Comparison of ENCODE assay signal across 15 cellular contexts in genomic region chr6:157159339-157159738, GRCh38.
DNase-seq lines count a peak whose midpoint lies in the region; ATAC-seq and TF ChIP-seq lines count a peak whose summit lies in the region.
"Had no signal": no experiment of that assay in that cellular context is flagged by ENCODE, and none has a peak within 500 bp of the region (broad histone marks: within the 10 kb centered on the region; RNA-seq: fewer than 3 reads in every experiment).

No MANE protein-coding gene starts in this region.

- H2BK15ac ChIP-seq in IMR-90 (ENCODE audit: low read depth, low read length), result no peak overlapping the region

- no peak for ATAC-seq in CD4-positive, alpha-beta T cell (ENCODE audit: poor library complexity)
- ATAC-seq in IMR-90 (ENCODE audit: low read depth) (no peak), gastroesophageal sphincter (no peak), HG02763 (IDR thresholded peaks at IDR 0.05; ENCODE audit: unreplicated experiment) (no peak)

- no peaks in the 10 kb centered on the region for H3K27me3 ChIP-seq in CD4-positive, alpha-beta T cell (ENCODE audit: control insufficient read depth, insufficient read depth, low read length)
- H3K27me3 ChIP-seq in IMR-90 (ENCODE audit: control insufficient read depth, insufficient read depth, low read length) (no peaks in the 10 kb centered on the region), gastroesophageal sphincter (no peaks in the 10 kb centered on the region)
- H3K27me3 ChIP-seq: BLaER1 treated with 17β-estradiol and CSF1 and Interleukin-3, amounts not matched to agents 10 nM and 100 nM; SJCRH30 had no signal

- no peak overlapping the region for H3K14ac ChIP-seq in IMR-90 (replicated peaks; ENCODE audit: low read depth, low read length)

- H3K4ac ChIP-seq in IMR-90 (ENCODE audit: low read depth, low read length), result no peak overlapping the region

- peaks cover 4% of the 10 kb centered on the region for H3K4me1 Mint-ChIP-seq in CD4-positive, alpha-beta T cell (ENCODE audit: low read depth)
- H3K4me1 Mint-ChIP-seq in endothelial cell (ENCODE audit: unreplicated experiment) (peaks cover 37% of the 10 kb centered on the region), nephron progenitor cell (peaks cover 13% of the 10 kb centered on the region)

- H3K4me1 ChIP-seq in IMR-90 (ENCODE audit: control insufficient read depth, insufficient read depth, low read length) (no peaks in the 10 kb centered on the region), gastroesophageal sphincter (no peaks in the 10 kb centered on the region)
- H3K4me1 ChIP-seq: A549; BLaER1 treated with 17β-estradiol and CSF1 and Interleukin-3, amounts not matched to agents 10 nM and 100 nM had no signal

- no peak for TF ChIP-seq EP300 in gastroesophageal sphincter (IDR thresholded peaks at IDR 0.05)

- DNase-seq in CD4-positive, alpha-beta T cell, result no peak
- DNase-seq in IMR-90 (no peak), endothelial cell (ENCODE audit: low spot score) (no peak), nephron progenitor cell (no peak), SK-N-DZ (ENCODE audit: low spot score) (no peak)
- DNase-seq: Kasumi-1, NCI-H1092 treated with DMSO at 0.1 percent for 48 hours, NCI-H146, NCI-H2029 treated with DMSO at 0.1 percent for 48 hours, NCI-H446 treated with DMSO at 0.1 percent for 48 hours, SJCRH30 had no signal

- intact Hi-C loops in CD4-positive, alpha-beta T cell (cut with DNase I, micrococcal nuclease), result no loop called here
- intact Hi-C loops in IMR-90 (cut with micrococcal nuclease), result no loop called here

- TF ChIP-seq POLR2A in IMR-90 (IDR thresholded peaks at IDR 0.05; ENCODE audit: low read depth, low read length) (no peak), gastroesophageal sphincter (IDR thresholded peaks at IDR 0.05) (no peak)

- CTCF ChIA-PET in CD4-positive, alpha-beta T cell (lab: Charles Lee), result interaction anchor here (0.6 kb wide), 1 partner anchor 871 kb away, joined by 3 read pairs; no protein-coding TSS in a partner anchor
- CTCF ChIA-PET in IMR-90 (lab: Yijun Ruan, JAX), result interaction anchor here (1.2 kb wide), 1 partner anchor 25 kb away, joined by 3 read pairs; no protein-coding TSS in a partner anchor

- H3K9ac ChIP-seq in IMR-90 (ENCODE audit: low read depth, low read length), result no peak overlapping the region
- H3K9ac ChIP-seq: BLaER1 treated with 17β-estradiol and CSF1 and Interleukin-3, amounts not matched to agents 10 nM and 100 nM had no signal

- no peak overlapping the region for H4K5ac ChIP-seq in IMR-90 (ENCODE audit: low read depth, low read length)

- no peak overlapping the region for H2BK120ac ChIP-seq in IMR-90 (ENCODE audit: low read depth, low read length)

- peaks cover 4 to 11% of the 10 kb centered on the region in 2 experiments; a peak in 2 of 4 replicates for H3K79me1 ChIP-seq in IMR-90 (ENCODE audit: low read depth in 1 of 2, low read length in 2 of 2)

- H2AFZ ChIP-seq in IMR-90 (replicated peaks; ENCODE audit: low read length, poor library complexity), result no peak overlapping the region

- no peak overlapping the region for H4K91ac ChIP-seq in IMR-90 (ENCODE audit: insufficient read depth, low read depth, low read length)

- WGBS in IMR-90 (ENCODE audit: extremely low coverage in 2 of 2, insufficient read length in 1 of 2), 2 experiments, result 100% methylated on average over 1 of the region's 4 CpGs; no CpG with 5 or more reads in 1 of the 2 experiments
- 80% methylated on average over 4 of the region's 4 CpGs; no CpG with 5 or more reads in 1 of the 2 donors for WGBS in gastroesophageal sphincter (ENCODE audit: low coverage in 1 of 2), 2 donors

- no peak overlapping the region for H3K4me2 ChIP-seq in IMR-90 (ENCODE audit: low read depth, low read length)
- H3K4me2 ChIP-seq: A549; BLaER1 treated with 17β-estradiol and CSF1 and Interleukin-3, amounts not matched to agents 10 nM and 100 nM had no signal

- no peaks in the 10 kb centered on the region for H4K20me1 ChIP-seq in IMR-90 (ENCODE audit: insufficient read depth, low read length)

- in situ Hi-C loops in IMR-90 (cut with MboI; ENCODE audit: low sequenced_read_pairs), result no loop called here

- dilution Hi-C loops in IMR-90 (cut with HindIII; ENCODE audit: low sequenced_read_pairs, unreplicated experiment), result no loop called here

- H3K27ac Mint-ChIP-seq in CD4-positive, alpha-beta T cell, result peak overlapping the region; percentile 37
- H3K27ac Mint-ChIP-seq in endothelial cell (ENCODE audit: unreplicated experiment), result peak overlapping the region; percentile 62
- H3K27ac Mint-ChIP-seq in nephron progenitor cell, result peak overlapping the region; percentile 58

- no peak overlapping the region for H4K8ac ChIP-seq in IMR-90 (ENCODE audit: low read depth in 2 of 2, low read length in 2 of 2)

- no peak overlapping the region for H2BK20ac ChIP-seq in IMR-90 (ENCODE audit: low read depth, low read length)

- H3K23ac ChIP-seq in IMR-90 (ENCODE audit: low read depth, low read length), result no peak overlapping the region

- no peaks in the 10 kb centered on the region for H3K27me3 Mint-ChIP-seq in CD4-positive, alpha-beta T cell
- H3K27me3 Mint-ChIP-seq in endothelial cell (ENCODE audit: unreplicated experiment) (peaks cover 3% of the 10 kb centered on the region), nephron progenitor cell (ENCODE audit: low read depth, poor library complexity) (no peaks in the 10 kb centered on the region)

- no peak overlapping the region for H3K56ac ChIP-seq in IMR-90 (ENCODE audit: extremely low read depth, insufficient read depth, low read length)

- no TSS peak for BruUV-seq in IMR-90 (replicated peaks; lab: Mats Ljungman, UMichigan)

- no peak for TF ChIP-seq RAD21 in IMR-90 (IDR thresholded peaks at IDR 0.05; ENCODE audit: low read length)

- peaks cover 14% of the 10 kb centered on the region for H3K9me1 ChIP-seq in IMR-90 (ENCODE audit: insufficient read depth, low read length)

- no peak overlapping the region for H3K18ac ChIP-seq in IMR-90 (ENCODE audit: low read depth, low read length)

- TF ChIP-seq CTCF in CD4-positive, alpha-beta T cell (IDR thresholded peaks at IDR 0.05), result no peak
- TF ChIP-seq CTCF in IMR-90 (conservative IDR thresholded peaks at IDR 0.05; ENCODE audit: low read depth, low read length) (no peak), endothelial cell (IDR thresholded peaks at IDR 0.05; ENCODE audit: unreplicated experiment) (no peak), nephron progenitor cell (IDR thresholded peaks at IDR 0.05) (no peak), gastroesophageal sphincter (IDR thresholded peaks at IDR 0.05) (no peak)

- H3K4me3 ChIP-seq in IMR-90 (ENCODE audit: insufficient read depth, low read depth, low read length), result no peak overlapping the region
- no peak overlapping the region for H3K4me3 ChIP-seq in gastroesophageal sphincter
- H3K4me3 ChIP-seq: A549; BLaER1 treated with 17β-estradiol and CSF1 and Interleukin-3, amounts not matched to agents 10 nM and 100 nM; SJCRH30 had no signal

- H3K36me3 ChIP-seq in IMR-90 (ENCODE audit: control insufficient read depth, insufficient read depth, low read length) (peaks cover 21% of the 10 kb centered on the region), gastroesophageal sphincter (peaks cover 0 to 41% of the 10 kb centered on the region in 2 donors)
- H3K36me3 ChIP-seq: SJCRH30 had no signal

- no peak overlapping the region for H2BK5ac ChIP-seq in IMR-90 (ENCODE audit: low read depth, low read length, poor library complexity, severe bottlenecking)

- H2AK9ac ChIP-seq in IMR-90 (replicated peaks; ENCODE audit: low read depth, low read length, poor library complexity), result no peak overlapping the region

- H3K4me3 Mint-ChIP-seq in CD4-positive, alpha-beta T cell, result no peak overlapping the region
- H3K4me3 Mint-ChIP-seq in endothelial cell (ENCODE audit: unreplicated experiment), result no peak overlapping the region
- no peak overlapping the region for H3K4me3 Mint-ChIP-seq in nephron progenitor cell

- no peaks in the 10 kb centered on the region for H3K9me3 Mint-ChIP-seq in CD4-positive, alpha-beta T cell
- H3K9me3 Mint-ChIP-seq in endothelial cell (ENCODE audit: unreplicated experiment), result no peaks in the 10 kb centered on the region
- H3K9me3 Mint-ChIP-seq in nephron progenitor cell, result no peaks in the 10 kb centered on the region

- no peak overlapping the region for H3K27ac ChIP-seq in CD4-positive, alpha-beta T cell (ENCODE audit: low read depth, low read length)
- H3K27ac ChIP-seq in IMR-90 (ENCODE audit: insufficient read depth, low read length) (no peak overlapping the region), gastroesophageal sphincter (no peak overlapping the region)
- H3K27ac ChIP-seq: A549; BLaER1 treated with 17β-estradiol and CSF1 and Interleukin-3, amounts not matched to agents 10 nM and 100 nM; SJCRH30 had no signal

- H2AK5ac ChIP-seq in IMR-90 (ENCODE audit: low read depth, low read length), result no peak overlapping the region

- POLR2A ChIA-PET in CD4-positive, alpha-beta T cell (lab: Charles Lee), result no interaction called here
- POLR2A ChIA-PET in IMR-90 (lab: Charles Lee; ENCODE audit: unreplicated experiment), result no interaction called here

- H3K36me3 Mint-ChIP-seq in CD4-positive, alpha-beta T cell (ENCODE audit: low read depth), result peaks cover 50% of the 10 kb centered on the region
- H3K36me3 Mint-ChIP-seq in endothelial cell (ENCODE audit: low read depth, unreplicated experiment) (peaks cover 22% of the 10 kb centered on the region), nephron progenitor cell (ENCODE audit: low read depth) (peaks cover 34% of the 10 kb centered on the region)

- H3K9me3 ChIP-seq in CD4-positive, alpha-beta T cell (ENCODE audit: control insufficient read depth, low read length), result no peaks in the 10 kb centered on the region
- H3K9me3 ChIP-seq in IMR-90 (ENCODE audit: control insufficient read depth, insufficient read depth, low read length) (no peaks in the 10 kb centered on the region), gastroesophageal sphincter (no peaks in the 10 kb centered on the region)
- H3K9me3 ChIP-seq: A549; BLaER1 treated with 17β-estradiol and CSF1 and Interleukin-3, amounts not matched to agents 10 nM and 100 nM; SJCRH30 had no signal

TF ChIP-seq in IMR-90, 13 proteins besides CTCF, POLR2A, EP300 and RAD21:
- no peak for TF ChIP-seq CHD1 (IDR thresholded peaks at IDR 0.05; ENCODE audit: low read depth, low read length)
- no peak for TF ChIP-seq RCOR1 (IDR thresholded peaks at IDR 0.05; ENCODE audit: insufficient replicate concordance, low read length)
- peak; percentile 17; the same call in 1 of the 2 replicates for TF ChIP-seq CEBPB (IDR thresholded peaks at IDR 0.05; ENCODE audit: low read depth, low read length)
- TF ChIP-seq USF2 (IDR thresholded peaks at IDR 0.05; ENCODE audit: low read depth, low read length), result no peak
TF ChIP-seq in IMR-90: peak in this region for 1.
